ENCODE assay signal across 19 cellular contexts in genomic region chr1:43423672-43424550, GRCh38. TPM values are rescaled to one million over a fixed set of nuclear protein-coding genes. Genes with fewer than 3 reads are reported as not detected.
A peak's percentile ranks its signal among the peaks of the same experiment; 100 is the strongest.
DNase-seq lines count a peak whose midpoint lies in the region; ATAC-seq, FAIRE-seq and TF ChIP-seq lines count a peak whose summit lies in the region.
"Had no signal": no experiment of that assay in that cellular context is flagged by ENCODE, and none has a peak within 500 bp of the region (broad histone marks: within the 10 kb centered on the region; RNA-seq: fewer than 3 reads in every experiment).

No MANE protein-coding gene starts in this region.

- WGBS in K562 (ENCODE audit: insufficient coverage, low coverage, missing lambda C conversion rate) = 86% methylated on average over 21 of the region's 23 CpGs

- BruUV-seq in K562 (replicated peaks; lab: Mats Ljungman, UMichigan) = no TSS peak

- no peaks in the 10 kb centered on the region for H3K27me3 Mint-ChIP-seq in CD4-positive, alpha-beta memory T cell
- H3K27me3 Mint-ChIP-seq: activated CD4-positive, alpha-beta T cell treated with anti-CD3 and anti-CD28 coated beads, Interleukin-2, amount 10 ng/mL, durations not matched to agents 24 days and 14 days had no signal

- H3K4me3 Mint-ChIP-seq in CD4-positive, alpha-beta memory T cell = no peak overlapping the region
- H3K4me3 Mint-ChIP-seq: activated CD4-positive, alpha-beta T cell treated with anti-CD3 and anti-CD28 coated beads, Interleukin-2, amount 10 ng/mL, durations not matched to agents 24 days and 14 days; HFFc6 had no signal

- peaks cover 82% of the 10 kb centered on the region for H3K36me3 ChIP-seq in CD4-positive, alpha-beta memory T cell (ENCODE audit: insufficient read depth, low read length)
- H3K36me3 ChIP-seq in K562 (ENCODE audit: control insufficient read depth, insufficient read depth, low read length) (peaks cover 88% of the 10 kb centered on the region; the same call in 2 of the 3 replicates), mucosa of rectum (ENCODE audit: control insufficient read depth in 2 of 2, insufficient read depth in 2 of 2, low read length in 2 of 2) (peaks cover 91 to 94% of the 10 kb centered on the region in 2 donors)
- H3K36me3 ChIP-seq: BE2C had no signal

- no peak overlapping the region for H2AFZ ChIP-seq in K562 (ENCODE audit: low read depth, low read length)

- H3K9me3 ChIP-seq in CD4-positive, alpha-beta memory T cell (ENCODE audit: control insufficient read depth in 1 of 2, low read length in 2 of 2) = no peaks in the 10 kb centered on the region
- no peaks in the 10 kb centered on the region for H3K9me3 ChIP-seq in K562 (replicated peaks; ENCODE audit: control insufficient read depth, insufficient read depth, low read depth, low read length)
- H3K9me3 ChIP-seq in mucosa of rectum (ENCODE audit: control insufficient read depth in 2 of 2, low read length in 2 of 2) = peaks cover 0 to 2% of the 10 kb centered on the region in 2 donors
- H3K9me3 ChIP-seq: BE2C, pancreas, testis had no signal

- POLR2A ChIA-PET in CD4-positive, alpha-beta memory T cell (lab: Charles Lee; ENCODE audit: partially characterized antibody) = no interaction called here
- POLR2A ChIA-PET in K562 (lab: Yijun Ruan, JAX) = interaction anchor here (0.6 to 1.8 kb wide), 6 partner anchors 9 to 261 kb away, joined by 3 to 5 read pairs (median 4); partner anchors contain the start of genes MED8 and SZT2

- peak overlapping the region in 4 of 7 donors; percentile 15 to 48 (median 43) for H3K27ac Mint-ChIP-seq in CD4-positive, alpha-beta memory T cell
- H3K27ac Mint-ChIP-seq: activated CD4-positive, alpha-beta T cell treated with anti-CD3 and anti-CD28 coated beads, Interleukin-2, amount 10 ng/mL, durations not matched to agents 24 days and 14 days; HFFc6 had no signal

- no peak overlapping the region for H3K9ac ChIP-seq in K562 (ENCODE audit: insufficient read depth in 1 of 2, low read depth in 2 of 2, low read length in 2 of 2)
- H3K9ac ChIP-seq in mucosa of rectum (ENCODE audit: low read depth in 1 of 2, low read length in 2 of 2) = no peak overlapping the region
- H3K9ac ChIP-seq: KMS-11 had no signal

- DNase-seq in CD4-positive, alpha-beta memory T cell = no peak
- DNase-seq in ELR (ENCODE audit: low read depth) = peak; percentile 17
- DNase-seq in K562 (ENCODE audit: extremely low read depth in 1 of 4, low spot score in 3 of 4) = peak in 1 of 4 experiments; percentile 30
- no peak for DNase-seq in SKM-1 treated with dmso at 0.1 percent for 144 hours (lab: John Stamatoyannopoulos, UW; ENCODE audit: unreplicated experiment)
- DNase-seq: activated CD4-positive, alpha-beta T cell treated with anti-CD3 and anti-CD28 coated beads, Interleukin-2, amount 10 ng/mL, durations not matched to agents 24 days and 14 days; activated gamma-delta T cell; BE2C; DMS79 treated with DMSO at 0.1 percent for 48 hours; HFFc6; NCI-H146; NCI-H510A treated with DMSO at 0.1 percent for 48 hours; testis had no signal

- no peaks in the 10 kb centered on the region for H4K20me1 ChIP-seq in K562 (replicated peaks; ENCODE audit: control insufficient read depth, insufficient read depth, low read length)

- CTCF ChIA-PET in CD4-positive, alpha-beta memory T cell (lab: Charles Lee; ENCODE audit: partially characterized antibody) = interaction anchor here (1.5 to 2.5 kb wide), 2 partner anchors 10 to 197 kb away, joined by 4 to 8 read pairs; no protein-coding TSS in a partner anchor
- CTCF ChIA-PET in K562 (lab: Yijun Ruan, JAX; ENCODE audit: low intra/inter-chr PET ratio) = no interaction called here

- no peak for TF ChIP-seq RAD21 in K562 (CRISPR knock-in tag; conservative IDR thresholded peaks at IDR 0.05 in 1 of 2, IDR thresholded peaks at IDR 0.05 in 1 of 2)

- H3K4me2 ChIP-seq in K562 (ENCODE audit: insufficient read depth, low read length) = no peak overlapping the region
- H3K4me2 ChIP-seq: KMS-11 had no signal

- peaks cover 5% of the 10 kb centered on the region for H3K9me1 ChIP-seq in K562 (ENCODE audit: control insufficient read depth, insufficient read depth, low read length)

- no peaks in the 10 kb centered on the region for H3K27me3 ChIP-seq in CD4-positive, alpha-beta memory T cell (ENCODE audit: insufficient read depth, low read length)
- no peaks in the 10 kb centered on the region for H3K27me3 ChIP-seq in K562 (ENCODE audit: control insufficient read depth in 2 of 2, insufficient read depth in 2 of 2, low read length in 2 of 2)
- no peaks in the 10 kb centered on the region for H3K27me3 ChIP-seq in mucosa of rectum (ENCODE audit: control insufficient read depth in 2 of 2, insufficient read depth in 2 of 2, low read length in 2 of 2)
- H3K27me3 ChIP-seq: BE2C, pancreas, testis had no signal

- intact Hi-C loops in CD4-positive, alpha-beta memory T cell (cut with micrococcal nuclease) = no loop called here
- intact Hi-C loops in K562 (cut with micrococcal nuclease) = no loop called here

- in situ Hi-C loops in K562 (cut with MboI) = no loop called here

- H3K79me2 ChIP-seq in K562 (ENCODE audit: control insufficient read depth, insufficient read depth, low read length) = no peaks in the 10 kb centered on the region

- TF ChIP-seq CTCF in K562 (IDR thresholded peaks at IDR 0.05 in 2 of 3, conservative IDR thresholded peaks at IDR 0.05 in 1 of 3; ENCODE audit: insufficient read depth in 2 of 3, low read depth in 1 of 3, low read length in 3 of 3) = no peak

- H3K4me1 Mint-ChIP-seq in CD4-positive, alpha-beta memory T cell = peaks cover 0 to 6% (median 0%) of the 10 kb centered on the region in 4 donors

- no peaks in the 10 kb centered on the region for H3K9me3 Mint-ChIP-seq in CD4-positive, alpha-beta memory T cell
- H3K9me3 Mint-ChIP-seq: activated CD4-positive, alpha-beta T cell treated with anti-CD3 and anti-CD28 coated beads, Interleukin-2, amount 10 ng/mL, durations not matched to agents 24 days and 14 days; HFFc6 had no signal

- TF ChIP-seq POLR2A in K562 (conservative IDR thresholded peaks at IDR 0.05) = no peak

- ATAC-seq in K562 (no peak), GM18858 (IDR thresholded peaks at IDR 0.05; ENCODE audit: unreplicated experiment) (no peak), GM18502 (IDR thresholded peaks at IDR 0.05; ENCODE audit: poor library complexity, unreplicated experiment) (no peak), HG03439 (IDR thresholded peaks at IDR 0.05; ENCODE audit: unreplicated experiment) (no peak)
- ATAC-seq: pancreas had no signal

- TF ChIP-seq EP300 in K562 (IDR thresholded peaks at IDR 0.05; ENCODE audit: low read length) = no peak

- H3K36me3 Mint-ChIP-seq in CD4-positive, alpha-beta memory T cell = peaks cover 61 to 92% of the 10 kb centered on the region in 2 donors

- H3K27ac ChIP-seq in CD4-positive, alpha-beta memory T cell (ENCODE audit: low read depth, low read length) = no peak overlapping the region
- H3K27ac ChIP-seq in K562 (ENCODE audit: extremely low read depth, low read depth, low read length) (no peak overlapping the region; the same call in 2 of the 3 replicates), mucosa of rectum (ENCODE audit: low read depth in 2 of 2, low read length in 2 of 2) (peak overlapping the region; percentile 60 to 63)
- H3K27ac ChIP-seq: KMS-11, pancreas, testis had no signal

- FAIRE-seq in K562 (lab: Jason Lieb, UNC) = no peak
- FAIRE-seq: pancreas, RCC 7860 had no signal

- no peak overlapping the region for H3K4me3 ChIP-seq in CD4-positive, alpha-beta memory T cell (ENCODE audit: low read length in 2 of 2)
- no peak overlapping the region for H3K4me3 ChIP-seq in K562
- no peak overlapping the region for H3K4me3 ChIP-seq in mucosa of rectum (ENCODE audit: low read length in 2 of 2)
- H3K4me3 ChIP-seq: pancreas, testis had no signal

- no peaks in the 10 kb centered on the region for H3K4me1 ChIP-seq in CD4-positive, alpha-beta memory T cell (ENCODE audit: insufficient read depth, low read length)
- peaks cover 0 to 3% of the 10 kb centered on the region in 2 experiments; a peak in 1 of 5 replicates for H3K4me1 ChIP-seq in K562 (replicated peaks in 1 of 2; ENCODE audit: control insufficient read depth in 2 of 2, insufficient read depth in 2 of 2, low read length in 2 of 2)
- peaks cover 0 to 3% of the 10 kb centered on the region in 2 donors for H3K4me1 ChIP-seq in mucosa of rectum (ENCODE audit: control insufficient read depth in 2 of 2, insufficient read depth in 2 of 2, low read length in 2 of 2)
- H3K4me1 ChIP-seq: BE2C, pancreas, testis had no signal

RNA-seq across cellular contexts. Expression of gene HYI, which starts 29.8 kb away (rescaled TPM):
- 10 to 100 TPM; 30.7 to 33.9 TPM for total RNA-seq in CD4-positive, alpha-beta memory T cell
- polyA plus RNA-seq in CD4-positive, alpha-beta memory T cell = 1 to 10 TPM; 7.3 to 7.7 TPM
- total RNA-seq in K562 (2011; cell fraction: chromatin; rRNA removed; ENCODE audit: low replicate concordance) = 2.6 and 4.9 TPM in 2 replicates
- 1.4 and 2.0 TPM in 2 replicates for total RNA-seq in K562 (2011; cell fraction: nucleolus; rRNA removed)
- total RNA-seq in K562 (2011; cell fraction: nucleoplasm; rRNA removed) = 2.6 and 3.3 TPM in 2 replicates
- 3.2 and 3.6 TPM in 2 replicates for total RNA-seq in K562 (2014; rRNA removed)
- total RNA-seq in K562 (2014; rRNA removed; fragmentation: Illumina TruSeq; extraction: Trizol) = 0.38 and 0.69 TPM in 2 replicates
- total RNA-seq in K562 (2015; rRNA removed; fragmentation: Illumina TruSeq; extraction: Trizol) = 1.7 and 1.8 TPM in 2 replicates
- 2.2 and 3.2 TPM in 2 replicates for total RNA-seq in K562 (2021)
- 1.1 and 1.2 TPM in 2 replicates for polyA plus RNA-seq in K562 (2011; rRNA removed)
- 1.3 and 1.5 TPM in 2 replicates for polyA plus RNA-seq in K562 (2011; cell fraction: cytosol; rRNA removed)
- 6.8 and 7.2 TPM in 2 replicates for polyA plus RNA-seq in K562 (2011; cell fraction: nucleus; rRNA removed)
- 10.1 and 18.1 TPM in 2 replicates for polyA plus RNA-seq in K562 (2012)
- polyA plus RNA-seq in K562 (2014; fragmentation: Illumina TruSeq; extraction: Trizol) = 0.35 and 1.1 TPM in 2 replicates
- polyA plus RNA-seq in K562 (2014; fragmentation: Nextera tagmentation; extraction: Ambion mirVana) = under 1 TPM in 1 of 2 experiments, not detected in 1; 0.04 TPM
- polyA plus RNA-seq in K562 (2014; rRNA removed) = 2.3 and 4.1 TPM in 2 replicates
- 0.32 and 0.84 TPM in 2 replicates for polyA minus RNA-seq in K562 (2011; rRNA and poly(A)+ RNA removed)
- polyA minus RNA-seq in K562 (2011; cell fraction: cytosol; rRNA and poly(A)+ RNA removed) = not detected in 2 replicates
- 1.4 and 1.8 TPM in 2 replicates for polyA minus RNA-seq in K562 (2011; cell fraction: nucleus; rRNA and poly(A)+ RNA removed)

RNA-seq across cellular contexts. Expression of gene SZT2, which starts 34.2 kb away (rescaled TPM):
- 100 to 1,000 TPM; 135 to 153 TPM for total RNA-seq in CD4-positive, alpha-beta memory T cell
- polyA plus RNA-seq in CD4-positive, alpha-beta memory T cell = 1 to 10 TPM in 1 of 2 donors, under 1 TPM in 1; 0.69 to 8.9 TPM
- 328 and 537 TPM in 2 replicates for total RNA-seq in K562 (2011; cell fraction: chromatin; rRNA removed; ENCODE audit: low replicate concordance)
- 162 and 172 TPM in 2 replicates for total RNA-seq in K562 (2011; cell fraction: nucleolus; rRNA removed)
- 193 and 226 TPM in 2 replicates for total RNA-seq in K562 (2011; cell fraction: nucleoplasm; rRNA removed)
- total RNA-seq in K562 (2014; rRNA removed) = 9.2 and 11.5 TPM in 2 replicates
- 12.8 and 14.5 TPM in 2 replicates for total RNA-seq in K562 (2014; rRNA removed; fragmentation: Illumina TruSeq; extraction: Trizol)
- 14.4 and 15.8 TPM in 2 replicates for total RNA-seq in K562 (2015; rRNA removed; fragmentation: Illumina TruSeq; extraction: Trizol)
- 27.0 and 31.0 TPM in 2 replicates for total RNA-seq in K562 (2021)
- 9.1 and 14.4 TPM in 2 replicates for polyA plus RNA-seq in K562 (2011; rRNA removed)
- polyA plus RNA-seq in K562 (2011; cell fraction: cytosol; rRNA removed) = 5.5 and 7.0 TPM in 2 replicates
- polyA plus RNA-seq in K562 (2011; cell fraction: nucleus; rRNA removed) = 89.3 and 112 TPM in 2 replicates
- 12.1 and 24.7 TPM in 2 replicates for polyA plus RNA-seq in K562 (2012)
- 14.7 and 15.1 TPM in 2 replicates for polyA plus RNA-seq in K562 (2014; fragmentation: Illumina TruSeq; extraction: Trizol)
- 1 to 10 TPM in 1 of 2 experiments, under 1 TPM in 1; 0.88 to 1.3 TPM for polyA plus RNA-seq in K562 (2014; fragmentation: Nextera tagmentation; extraction: Ambion mirVana)
- polyA plus RNA-seq in K562 (2014; rRNA removed) = 16.7 and 18.4 TPM in 2 replicates
- 54.3 and 67.1 TPM in 2 replicates for polyA minus RNA-seq in K562 (2011; rRNA and poly(A)+ RNA removed)
- 8.7 and 15.7 TPM in 2 replicates for polyA minus RNA-seq in K562 (2011; cell fraction: cytosol; rRNA and poly(A)+ RNA removed)
- polyA minus RNA-seq in K562 (2011; cell fraction: nucleus; rRNA and poly(A)+ RNA removed) = 52.0 and 88.4 TPM in 2 replicates

RNA-seq across cellular contexts. Expression of gene MED8, which starts 34.3 kb away (rescaled TPM):
- 10 to 100 TPM; 34.0 to 35.6 TPM for total RNA-seq in CD4-positive, alpha-beta memory T cell
- 10 to 100 TPM; 36.1 to 42.3 TPM for polyA plus RNA-seq in CD4-positive, alpha-beta memory T cell
- total RNA-seq in K562 (2011; cell fraction: chromatin; rRNA removed; ENCODE audit: low replicate concordance) = 84.8 and 86.1 TPM in 2 replicates
- 36.7 and 38.5 TPM in 2 replicates for total RNA-seq in K562 (2011; cell fraction: nucleolus; rRNA removed)
- total RNA-seq in K562 (2011; cell fraction: nucleoplasm; rRNA removed) = 68.3 and 88.3 TPM in 2 replicates
- total RNA-seq in K562 (2014; rRNA removed) = 51.5 and 51.7 TPM in 2 replicates
- total RNA-seq in K562 (2014; rRNA removed; fragmentation: Illumina TruSeq; extraction: Trizol) = 52.7 and 56.4 TPM in 2 replicates
- 51.7 and 52.1 TPM in 2 replicates for total RNA-seq in K562 (2015; rRNA removed; fragmentation: Illumina TruSeq; extraction: Trizol)
- total RNA-seq in K562 (2021) = 57.7 and 60.7 TPM in 2 replicates
- 23.0 and 30.9 TPM in 2 replicates for polyA plus RNA-seq in K562 (2011; rRNA removed)
- 19.9 and 32.8 TPM in 2 replicates for polyA plus RNA-seq in K562 (2011; cell fraction: cytosol; rRNA removed)
- 44.6 and 77.2 TPM in 2 replicates for polyA plus RNA-seq in K562 (2011; cell fraction: nucleus; rRNA removed)
- 57.3 and 73.4 TPM in 2 replicates for polyA plus RNA-seq in K562 (2012)
- 55.3 and 60.3 TPM in 2 replicates for polyA plus RNA-seq in K562 (2014; fragmentation: Illumina TruSeq; extraction: Trizol)
- polyA plus RNA-seq in K562 (2014; fragmentation: Nextera tagmentation; extraction: Ambion mirVana) = 100 to 1,000 TPM; 104 to 120 TPM
- 32.3 and 37.6 TPM in 2 replicates for polyA plus RNA-seq in K562 (2014; rRNA removed)
- polyA minus RNA-seq in K562 (2011; rRNA and poly(A)+ RNA removed) = 25.5 and 32.5 TPM in 2 replicates
- 13.7 and 19.7 TPM in 2 replicates for polyA minus RNA-seq in K562 (2011; cell fraction: cytosol; rRNA and poly(A)+ RNA removed)
- polyA minus RNA-seq in K562 (2011; cell fraction: nucleus; rRNA and poly(A)+ RNA removed) = 20.7 and 50.4 TPM in 2 replicates

RNA-seq across cellular contexts. Expression of gene ELOVL1, which starts 56.1 kb away (rescaled TPM):
- total RNA-seq in CD4-positive, alpha-beta memory T cell = 10 to 100 TPM; 45.3 to 46.0 TPM
- polyA plus RNA-seq in CD4-positive, alpha-beta memory T cell = 10 to 100 TPM; 86.4 to 99.3 TPM
- total RNA-seq in K562 (2011; cell fraction: chromatin; rRNA removed; ENCODE audit: low replicate concordance) = 99.9 and 173 TPM in 2 replicates
- 189 and 197 TPM in 2 replicates for total RNA-seq in K562 (2011; cell fraction: nucleolus; rRNA removed)
- total RNA-seq in K562 (2011; cell fraction: nucleoplasm; rRNA removed) = 151 and 160 TPM in 2 replicates
- 53.4 and 73.1 TPM in 2 replicates for total RNA-seq in K562 (2014; rRNA removed)
- total RNA-seq in K562 (2014; rRNA removed; fragmentation: Illumina TruSeq; extraction: Trizol) = 48.1 and 51.0 TPM in 2 replicates
- total RNA-seq in K562 (2015; rRNA removed; fragmentation: Illumina TruSeq; extraction: Trizol) = 65.3 and 66.6 TPM in 2 replicates
- total RNA-seq in K562 (2021) = 66.8 and 73.2 TPM in 2 replicates
- polyA plus RNA-seq in K562 (2011; rRNA removed) = 157 and 159 TPM in 2 replicates
- polyA plus RNA-seq in K562 (2011; cell fraction: cytosol; rRNA removed) = 165 and 200 TPM in 2 replicates
- 181 and 189 TPM in 2 replicates for polyA plus RNA-seq in K562 (2011; cell fraction: nucleus; rRNA removed)
- polyA plus RNA-seq in K562 (2012) = 78.5 and 117 TPM in 2 replicates
- polyA plus RNA-seq in K562 (2014; fragmentation: Illumina TruSeq; extraction: Trizol) = 108 and 120 TPM in 2 replicates
- 100 to 1,000 TPM in 1 of 2 experiments, 10 to 100 TPM in 1; 70.3 to 147 TPM for polyA plus RNA-seq in K562 (2014; fragmentation: Nextera tagmentation; extraction: Ambion mirVana)
- 74.0 and 82.4 TPM in 2 replicates for polyA plus RNA-seq in K562 (2014; rRNA removed)
- 50.4 and 62.9 TPM in 2 replicates for polyA minus RNA-seq in K562 (2011; rRNA and poly(A)+ RNA removed)
- polyA minus RNA-seq in K562 (2011; cell fraction: cytosol; rRNA and poly(A)+ RNA removed) = 24.4 and 41.4 TPM in 2 replicates
- polyA minus RNA-seq in K562 (2011; cell fraction: nucleus; rRNA and poly(A)+ RNA removed) = 19.5 and 32.4 TPM in 2 replicates

Comparison
In these comparisons a context has a peak if more than half of its experiments do, and no peak if none do; other contexts are left out.
1. H3K27ac ChIP-seq: peak in mucosa of rectum (2 of 2); none in CD4-positive, alpha-beta memory T cell (single experiment) and K562 (single experiment).
2. RNA of gene HYI, which starts 29.8 kb away (total RNA-seq): 30.7 to 33.9 TPM in CD4-positive, alpha-beta memory T cell; 0.38 to 4.9 TPM in K562; every median in the first group is over 4 times any median in the second.